In the genomic region with DNA sequence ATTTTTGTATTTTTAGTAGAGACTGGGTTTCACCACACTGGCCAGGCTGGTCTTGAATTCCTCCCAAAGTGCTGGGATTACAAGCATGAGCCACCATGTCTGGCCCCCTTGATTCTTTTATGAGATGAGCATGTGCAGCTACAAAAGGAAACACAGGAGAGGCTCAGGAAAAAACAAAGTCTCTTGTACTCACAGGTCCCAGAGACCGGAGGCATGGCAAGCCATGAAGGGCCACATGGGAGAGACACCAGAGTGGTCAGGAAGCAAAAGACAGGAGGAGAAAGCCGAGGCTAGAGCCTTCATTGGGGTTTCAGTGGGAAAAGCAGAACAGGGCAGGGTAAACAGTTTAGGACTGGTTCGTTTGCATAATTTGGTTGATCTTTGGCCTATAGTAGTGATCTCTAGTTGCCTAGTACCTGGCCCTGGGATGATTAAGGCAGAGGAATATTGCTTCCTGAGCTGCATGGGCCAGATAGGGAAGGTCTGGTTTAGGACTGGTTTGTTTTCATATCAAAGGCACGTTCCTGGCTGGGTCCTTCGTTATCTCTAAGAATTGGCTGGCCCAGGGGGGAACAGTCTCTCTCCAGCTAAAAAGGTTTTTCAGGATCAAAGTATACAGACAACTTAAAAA, we compare ENCODE assay signal across 1 cellular context.
TF ChIP-seq lines count a peak whose summit lies in the region.

No MANE protein-coding gene starts in this region.

TF ChIP-seq in HepG2, 621 proteins besides CTCF, POLR2A, EP300 and RAD21:
- TF ChIP-seq PAX8 (CRISPR knock-in tag; IDR thresholded peaks at IDR 0.05; ENCODE audit: borderline replicate concordance) (no peak), HNF4A (CRISPR knock-in tag; IDR thresholded peaks at IDR 0.05) (peak; percentile 14; the same call in 1 of the 2 replicates)
TF ChIP-seq in HepG2: peak in this region for 1.
